10 cellular contexts compared by ENCODE assay signal in the genomic region with DNA sequence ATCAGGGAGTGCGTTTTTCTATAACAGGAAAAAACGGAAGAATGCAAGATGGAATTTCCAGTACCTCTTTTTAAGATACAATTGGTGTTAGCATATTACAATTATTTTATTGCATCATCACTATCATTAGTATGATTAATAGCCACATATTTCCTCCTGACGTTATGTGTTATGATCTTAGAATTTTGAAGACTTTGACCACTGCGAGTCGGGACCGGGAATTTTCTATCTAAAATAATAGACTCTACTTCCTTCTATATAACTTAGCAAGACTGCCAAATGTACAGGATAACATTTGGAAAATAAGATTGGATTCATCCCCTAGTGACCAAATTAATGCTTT. TPM values are rescaled to one million over a fixed set of nuclear protein-coding genes. Genes with fewer than 3 reads are reported as not detected.
DNase-seq lines count a peak whose midpoint lies in the region; ATAC-seq and TF ChIP-seq lines count a peak whose summit lies in the region.
"Had no signal": no experiment of that assay in that cellular context is flagged by ENCODE, and none has a peak within 500 bp of the region (broad histone marks: within the 10 kb centered on the region; RNA-seq: fewer than 3 reads in every experiment).

No MANE protein-coding gene starts in this region.

- POLR2A ChIA-PET in AG04450 (lab: Yijun Ruan, JAX) = interaction anchor here (0.6 to 1.4 kb wide), 16 partner anchors 8 to 348 kb away, joined by 3 to 15 read pairs (median 6); a partner anchor contains a TSS

- no peak overlapping the region for H3K27ac Mint-ChIP-seq in stimulated activated effector memory CD8-positive, alpha-beta T cell treated with anti-CD3 and anti-CD28 coated beads, Interleukin-12 subunit alpha, Interleukin-12 subunit beta, amount 100 ng/mL, for 72 hours
- H3K27ac Mint-ChIP-seq: IgD-negative memory B cell, immature natural killer cell had no signal

- no peaks in the 10 kb centered on the region for H3K27me3 ChIP-seq in AG04450 (ENCODE audit: control insufficient read depth, insufficient read depth, low read length)
- no peaks in the 10 kb centered on the region for H3K27me3 ChIP-seq in MG63
- peaks cover 34% of the 10 kb centered on the region for H3K27me3 ChIP-seq in neutrophil

- TF ChIP-seq CTCF in AG04450 (IDR thresholded peaks at IDR 0.05; ENCODE audit: low read depth, low read length) (no peak), epithelial cell of esophagus (IDR thresholded peaks at IDR 0.05; ENCODE audit: insufficient read depth, low read depth, low read length, missing control alignments) (no peak), neutrophil (IDR thresholded peaks at IDR 0.05) (no peak)

- CTCF ChIA-PET in AG04450 (lab: Charles Lee) = interaction anchor here (1.0 kb wide), 1 partner anchor 54 kb away, joined by 3 read pairs; no protein-coding TSS in a partner anchor

- DNase-seq in AG04450 (ENCODE audit: low read depth, low spot score) (no peak), MG63 (no peak), epithelial cell of esophagus (ENCODE audit: low read depth) (no peak), NCI-H1105 (lab: John Stamatoyannopoulos, UW) (no peak), pons (ENCODE audit: low spot score) (no peak)
- DNase-seq in stimulated activated effector memory CD8-positive, alpha-beta T cell treated with anti-CD3 and anti-CD28 coated beads, Interleukin-12 subunit alpha, Interleukin-12 subunit beta, amount 100 ng/mL, for 72 hours (ENCODE audit: low spot score in 2 of 2) = no peak

- H3K9me3 ChIP-seq in AG04450 (ENCODE audit: control insufficient read depth, insufficient read depth, low read length) (no peaks in the 10 kb centered on the region), MG63 (no peaks in the 10 kb centered on the region), neutrophil (no peaks in the 10 kb centered on the region)

- no peak overlapping the region for H3K27ac ChIP-seq in AG04450 (ENCODE audit: low read depth, low read length)
- H3K27ac ChIP-seq in neutrophil = peak overlapping the region; percentile 48

- ATAC-seq in HG02870 (IDR thresholded peaks at IDR 0.05; ENCODE audit: unreplicated experiment) = no peak
- no peak for ATAC-seq in stimulated activated effector memory CD8-positive, alpha-beta T cell treated with anti-CD3 and anti-CD28 coated beads, Interleukin-12 subunit alpha, Interleukin-12 subunit beta, amount 100 ng/mL, for 72 hours

- H3K4me3 ChIP-seq in AG04450 (ENCODE audit: low read depth, low read length) (peak overlapping the region; percentile 79), MG63 (peak overlapping the region; percentile 66), epithelial cell of esophagus (ENCODE audit: low read length) (peak overlapping the region; percentile 78), neutrophil (ENCODE audit: low read depth in 1 of 2, low read length in 1 of 2) (no peak overlapping the region)

- H3K36me3 ChIP-seq in MG63 = no peaks in the 10 kb centered on the region
- H3K36me3 ChIP-seq in neutrophil = no peaks in the 10 kb centered on the region

- peaks cover 14% of the 10 kb centered on the region for H3K36me3 Mint-ChIP-seq in stimulated activated effector memory CD8-positive, alpha-beta T cell treated with anti-CD3 and anti-CD28 coated beads, Interleukin-12 subunit alpha, Interleukin-12 subunit beta, amount 100 ng/mL, for 72 hours
- H3K36me3 Mint-ChIP-seq: IgD-negative memory B cell had no signal

- H3K4me1 ChIP-seq in neutrophil (ENCODE audit: control insufficient read depth in 1 of 2, insufficient read depth in 1 of 2, low read depth in 1 of 2, low read length in 1 of 2) = peaks cover 14 to 21% of the 10 kb centered on the region in 2 experiments

- H3K4me1 Mint-ChIP-seq in stimulated activated effector memory CD8-positive, alpha-beta T cell treated with anti-CD3 and anti-CD28 coated beads, Interleukin-12 subunit alpha, Interleukin-12 subunit beta, amount 100 ng/mL, for 72 hours = peaks cover 9% of the 10 kb centered on the region

- no peaks in the 10 kb centered on the region for H3K9me3 Mint-ChIP-seq in stimulated activated effector memory CD8-positive, alpha-beta T cell treated with anti-CD3 and anti-CD28 coated beads, Interleukin-12 subunit alpha, Interleukin-12 subunit beta, amount 100 ng/mL, for 72 hours
- H3K9me3 Mint-ChIP-seq: IgD-negative memory B cell, immature natural killer cell had no signal

- no peak overlapping the region for H3K4me3 Mint-ChIP-seq in stimulated activated effector memory CD8-positive, alpha-beta T cell treated with anti-CD3 and anti-CD28 coated beads, Interleukin-12 subunit alpha, Interleukin-12 subunit beta, amount 100 ng/mL, for 72 hours
- H3K4me3 Mint-ChIP-seq: IgD-negative memory B cell had no signal

RNA-seq across cellular contexts. Expression of a gene that starts 0.7 kb away (rescaled TPM):
- 27.6 and 33.8 TPM in 2 replicates for polyA plus RNA-seq in AG04450 (2011; rRNA removed)
- polyA minus RNA-seq in AG04450 (2011; rRNA and poly(A)+ RNA removed) = 14.3 and 21.4 TPM in 2 replicates
- total RNA-seq in MG63 (2014; rRNA removed; shearing (Covaris generic); ENCODE audit: low replicate concordance) = 10.6 and 36.2 TPM in 2 replicates

Comparison
In these comparisons a context has a peak if more than half of its experiments do, and no peak if none do; other contexts are left out.
1. H3K4me3 ChIP-seq: peak in AG04450 (single experiment), MG63 (single experiment) and epithelial cell of esophagus (single experiment); none in neutrophil (0 of 2).